ENCODE assay signal across 16 cellular contexts in genomic region chr6:150766201-150766997, GRCh38.
DNase-seq lines count a peak whose midpoint lies in the region; ATAC-seq and TF ChIP-seq lines count a peak whose summit lies in the region.
"Had no signal": no experiment of that assay in that cellular context is flagged by ENCODE, and none has a peak within 500 bp of the region (broad histone marks: within the 10 kb centered on the region; RNA-seq: fewer than 3 reads in every experiment).

No MANE protein-coding gene starts in this region.

- no peaks in the 10 kb centered on the region for H3K23me2 ChIP-seq in H9 (ENCODE audit: insufficient read length, low read depth, low read length, poor library complexity, severe bottlenecking)

- no peaks in the 10 kb centered on the region for H4K20me1 ChIP-seq in H9 (ENCODE audit: control insufficient read depth, insufficient read depth, insufficient read length)

- no peak overlapping the region for H3K14ac ChIP-seq in H9 (ENCODE audit: insufficient read depth, low read length)
- no peak overlapping the region for H3K14ac ChIP-seq in neuronal stem cell (ENCODE audit: low read length)

- no peak overlapping the region for H3T11ph ChIP-seq in H9 (ENCODE audit: low read length)

- no peak overlapping the region for H3K23ac ChIP-seq in H9 (ENCODE audit: insufficient read length, low read depth, low read length)
- H3K23ac ChIP-seq in neuronal stem cell (ENCODE audit: low read depth, low read length, poor library complexity), result no peak overlapping the region

- H2AFZ ChIP-seq in H9 (ENCODE audit: low read length) (no peak overlapping the region), neuronal stem cell (ENCODE audit: low read length) (no peak overlapping the region)

- H3K4me1 ChIP-seq in H9 (ENCODE audit: insufficient read depth, low read length) (no peaks in the 10 kb centered on the region; the same call in 1 of the 2 replicates), neuronal stem cell (ENCODE audit: control insufficient read depth in 2 of 2, insufficient read depth in 1 of 2, low read depth in 1 of 2, low read length in 2 of 2) (peaks cover 15 to 31% of the 10 kb centered on the region in 2 donors), gastroesophageal sphincter (peaks cover 0 to 7% (median 0%) of the 10 kb centered on the region in 3 donors)

- no peaks in the 10 kb centered on the region; the same call in 1 of the 2 replicates for H3K27me3 Mint-ChIP-seq in H9 (ENCODE audit: low read depth)

- H4K5ac ChIP-seq in H9 (ENCODE audit: insufficient read length, low read depth, low read length), result no peak overlapping the region

- H2BK15ac ChIP-seq in H9 (ENCODE audit: low read depth, low read length) (no peak overlapping the region), neuronal stem cell (ENCODE audit: low read length) (no peak overlapping the region)

- TF ChIP-seq POLR2A in gastroesophageal sphincter (IDR thresholded peaks at IDR 0.05), result no peak

- H3K9me3 ChIP-seq in H9 (ENCODE audit: control insufficient read depth, low read depth, low read length) (no peaks in the 10 kb centered on the region), neuronal stem cell (replicated peaks in 1 of 2; ENCODE audit: control insufficient read depth in 2 of 2, insufficient read depth in 1 of 2, low read depth in 1 of 2, low read length in 2 of 2) (peaks cover 0 to 10% of the 10 kb centered on the region in 2 donors), gastroesophageal sphincter (no peaks in the 10 kb centered on the region)

- H2BK12ac ChIP-seq in H9 (ENCODE audit: insufficient read length, low read depth, low read length), result peak overlapping the region; percentile 62
- H2BK12ac ChIP-seq in neuronal stem cell (ENCODE audit: low read length), result no peak overlapping the region

- H3K4me2 ChIP-seq in H9 (ENCODE audit: insufficient read depth, insufficient read length, low read length) (no peak overlapping the region), neuronal stem cell (ENCODE audit: insufficient read depth, low read length, poor library complexity, severe bottlenecking) (no peak overlapping the region)

- TF ChIP-seq EP300 in gastroesophageal sphincter (IDR thresholded peaks at IDR 0.05), result no peak

- no CpG with 5 or more reads among the region's 7 CpGs for WGBS in H9 (ENCODE audit: extremely low coverage, insufficient read length, low lambda C conversion rate)
- WGBS in neuronal stem cell (ENCODE audit: extremely low coverage in 2 of 2, insufficient read length in 2 of 2, insufficient replicate concordance in 1 of 2), 2 donors, result no CpG with 5 or more reads among the region's 7 CpGs
- WGBS in gastroesophageal sphincter (ENCODE audit: low coverage in 1 of 2), 2 donors, result 63 to 70% methylated on average over 6 to 7 of the region's 7 CpGs

- H3K4me1 Mint-ChIP-seq in H9, result peaks cover 21 to 29% of the 10 kb centered on the region in 2 experiments
- H3K4me1 Mint-ChIP-seq: CD14-positive monocyte, natural killer cell had no signal

- H3K18ac ChIP-seq in H9 (ENCODE audit: insufficient read length, low read depth, low read length), result no peak overlapping the region
- no peak overlapping the region for H3K18ac ChIP-seq in neuronal stem cell (ENCODE audit: low read length)

- no peak overlapping the region; a peak in 1 of 7 replicates for H3K27ac Mint-ChIP-seq in H9
- H3K27ac Mint-ChIP-seq: activated T-helper 1 cell treated with anti-CD3 and anti-CD28 coated beads, Interleukin-12 subunit alpha, Interleukin-12 subunit beta, Interleukin-2, Interleukin-4 antibody, amounts not matched to agents 30 ng/mL and 10 ng/mL and 1 ng/mL, durations not matched to agents 14 hours and 24 hours and 36 hours; CD14-positive monocyte; effector memory CD8-positive, alpha-beta T cell; natural killer cell; T-helper 1 cell treated with Interleukin-12 subunit alpha and Interleukin-12 subunit beta and Interleukin-4 antibody, amounts not matched to agents 30 μg/mL and 1 μg/mL, for 36 hours had no signal

- no peak overlapping the region for H3K27ac ChIP-seq in H9 (ENCODE audit: insufficient read length, low read depth, low read length)
- peak overlapping the region; percentile 11 for H3K27ac ChIP-seq in caudate nucleus (ENCODE audit: low read depth, low read length)
- H3K27ac ChIP-seq in neuronal stem cell (replicated peaks; ENCODE audit: low read length), result peak overlapping the region; percentile 78
- no peak overlapping the region for H3K27ac ChIP-seq in gastroesophageal sphincter

- H3K4ac ChIP-seq in H9 (ENCODE audit: low read depth, low read length), result no peak overlapping the region
- no peak overlapping the region for H3K4ac ChIP-seq in neuronal stem cell (ENCODE audit: low read length)

- H4K91ac ChIP-seq in H9 (ENCODE audit: insufficient read length, low read depth, low read length), result no peak overlapping the region
- H4K91ac ChIP-seq in neuronal stem cell (ENCODE audit: low read depth, low read length, poor library complexity), result no peak overlapping the region

- no peaks in the 10 kb centered on the region for H3K36me3 Mint-ChIP-seq in H9 (ENCODE audit: insufficient read depth in 1 of 3, low read depth in 3 of 3)
- H3K36me3 Mint-ChIP-seq: CD14-positive monocyte, natural killer cell had no signal

- no peak overlapping the region for H3K9ac ChIP-seq in H9 (ENCODE audit: extremely low read depth, insufficient read length, low read length)
- no peak overlapping the region for H3K9ac ChIP-seq in neuronal stem cell (ENCODE audit: low read depth, low read length, poor library complexity)

- ATAC-seq in left lobe of liver (no peak), HG03025 (IDR thresholded peaks at IDR 0.05; ENCODE audit: low FRiP score, unreplicated experiment) (no peak), gastroesophageal sphincter (no peak)
- ATAC-seq: effector memory CD8-positive, alpha-beta T cell; natural killer cell had no signal

- no peak for TF ChIP-seq CTCF in H9 (conservative IDR thresholded peaks at IDR 0.05)
- no peak for TF ChIP-seq CTCF in gastroesophageal sphincter (IDR thresholded peaks at IDR 0.05)

- no peak overlapping the region for H3K4me3 Mint-ChIP-seq in H9
- H3K4me3 Mint-ChIP-seq: activated T-helper 1 cell treated with anti-CD3 and anti-CD28 coated beads, Interleukin-12 subunit alpha, Interleukin-12 subunit beta, Interleukin-2, Interleukin-4 antibody, amounts not matched to agents 30 ng/mL and 10 ng/mL and 1 ng/mL, durations not matched to agents 14 hours and 24 hours and 36 hours; CD14-positive monocyte; effector memory CD8-positive, alpha-beta T cell; natural killer cell; T-helper 1 cell treated with Interleukin-12 subunit alpha and Interleukin-12 subunit beta and Interleukin-4 antibody, amounts not matched to agents 30 μg/mL and 1 μg/mL, for 36 hours had no signal

- no peak overlapping the region for H3K56ac ChIP-seq in H9 (ENCODE audit: insufficient read length, low read depth, low read length)

- DNase-seq in H9 (no peak), NCI-H2107 (lab: John Stamatoyannopoulos, UW) (peak; percentile 30), caudate nucleus (lab: John Stamatoyannopoulos, UW) (peak in 1 of 61 donors; percentile 11), neuronal stem cell (ENCODE audit: low spot score) (no peak), left lobe of liver (ENCODE audit: low spot score) (no peak)
- DNase-seq: activated CD4-positive, alpha-beta T cell treated with anti-CD3 and anti-CD28 coated beads for 48 hours; aorta; effector memory CD8-positive, alpha-beta T cell; kidney glomerular epithelial cell; MV-4-11; natural killer cell had no signal

- H3K4me3 ChIP-seq in neuronal stem cell (ENCODE audit: low read length in 2 of 2), result no peak overlapping the region
- no peak overlapping the region for H3K4me3 ChIP-seq in gastroesophageal sphincter

- H3K27me3 ChIP-seq in H9 (ENCODE audit: insufficient read depth, low read length), result no peaks in the 10 kb centered on the region
- H3K27me3 ChIP-seq in neuronal stem cell (ENCODE audit: control insufficient read depth in 3 of 3, insufficient read depth in 3 of 3, low read depth in 1 of 3, low read length in 3 of 3), result no peaks in the 10 kb centered on the region
- no peaks in the 10 kb centered on the region for H3K27me3 ChIP-seq in gastroesophageal sphincter

- H2BK20ac ChIP-seq in H9 (ENCODE audit: low read depth, low read length, poor library complexity, severe bottlenecking), result no peak overlapping the region

- H3K79me1 ChIP-seq in H9 (ENCODE audit: insufficient read depth, low read depth, low read length, poor library complexity, severe bottlenecking), result no peaks in the 10 kb centered on the region
- H3K79me1 ChIP-seq in neuronal stem cell (ENCODE audit: low read depth, low read length), result peaks cover 4% of the 10 kb centered on the region

- no peaks in the 10 kb centered on the region for H3K9me3 Mint-ChIP-seq in H9
- H3K9me3 Mint-ChIP-seq: activated T-helper 1 cell treated with anti-CD3 and anti-CD28 coated beads, Interleukin-12 subunit alpha, Interleukin-12 subunit beta, Interleukin-2, Interleukin-4 antibody, amounts not matched to agents 30 ng/mL and 10 ng/mL and 1 ng/mL, durations not matched to agents 14 hours and 24 hours and 36 hours; effector memory CD8-positive, alpha-beta T cell; natural killer cell; T-helper 1 cell treated with Interleukin-12 subunit alpha and Interleukin-12 subunit beta and Interleukin-4 antibody, amounts not matched to agents 30 μg/mL and 1 μg/mL, for 36 hours had no signal

- H3K36me3 ChIP-seq in neuronal stem cell (replicated peaks in 1 of 2; ENCODE audit: control insufficient read depth in 2 of 2, insufficient read depth in 2 of 2, low read length in 2 of 2) (peaks cover 2 to 41% of the 10 kb centered on the region in 2 donors), gastroesophageal sphincter (no peaks in the 10 kb centered on the region)

- no peak overlapping the region for H2BK5ac ChIP-seq in H9 (ENCODE audit: insufficient read length, low read length)
- no peak overlapping the region for H2BK5ac ChIP-seq in neuronal stem cell (ENCODE audit: low read length)

- H2BK120ac ChIP-seq in H9 (ENCODE audit: low read depth, low read length, poor library complexity, severe bottlenecking) (no peak overlapping the region), neuronal stem cell (ENCODE audit: low read depth, low read length) (no peak overlapping the region)

- H3K79me2 ChIP-seq in H9 (ENCODE audit: insufficient read depth, low read length), result no peaks in the 10 kb centered on the region

- no peak overlapping the region for H4K8ac ChIP-seq in H9 (replicated peaks; ENCODE audit: insufficient read length, low read depth, low read length)
- no peak overlapping the region for H4K8ac ChIP-seq in neuronal stem cell (ENCODE audit: low read depth, low read length)

- H2AK5ac ChIP-seq in H9 (ENCODE audit: insufficient read length, low read length) (no peak overlapping the region), neuronal stem cell (ENCODE audit: low read depth, low read length) (no peak overlapping the region)

Comparison
In these comparisons a context has a peak if more than half of its experiments do, and no peak if none do; other contexts are left out.
1. H3K27ac ChIP-seq: peak in caudate nucleus (single experiment) and neuronal stem cell (single experiment); none in H9 (single experiment) and gastroesophageal sphincter (0 of 4).